In genomic region chr4:102761902-102762301, GRCh38 we compare ENCODE assay signal across 11 cellular contexts. TPM values are rescaled to one million over a fixed set of nuclear protein-coding genes. Genes with fewer than 3 reads are reported as not detected.
DNase-seq lines count a peak whose midpoint lies in the region; ATAC-seq, FAIRE-seq and TF ChIP-seq lines count a peak whose summit lies in the region.
"Had no signal": no experiment of that assay in that cellular context is flagged by ENCODE, and none has a peak within 500 bp of the region (broad histone marks: within the 10 kb centered on the region; RNA-seq: fewer than 3 reads in every experiment).

No MANE protein-coding gene starts in this region.

- peaks cover 29% of the 10 kb centered on the region for H3K79me2 ChIP-seq in GM23248 (ENCODE audit: insufficient read depth)
- peaks cover 38% of the 10 kb centered on the region for H3K79me2 ChIP-seq in GM12878 (ENCODE audit: control insufficient read depth, insufficient read depth, low read length)

- H3K9me3 ChIP-seq in A549 (no peaks in the 10 kb centered on the region), GM23248 (ENCODE audit: low read depth) (no peaks in the 10 kb centered on the region), GM12878 (replicated peaks; ENCODE audit: control insufficient read depth, insufficient read depth, low read length) (no peaks in the 10 kb centered on the region)
- no peaks in the 10 kb centered on the region for H3K9me3 ChIP-seq in naive thymus-derived CD4-positive, alpha-beta T cell (ENCODE audit: control insufficient read depth in 2 of 3, low read length in 3 of 3)

- in situ Hi-C loops in GM23248 (cut with MboI) (no loop called here), GM12878 (cut with MboI) (no loop called here)

- ATAC-seq in A549 (no peak), GM12878 (no peak), HG02970 (IDR thresholded peaks at IDR 0.05; ENCODE audit: low FRiP score, unreplicated experiment) (no peak), left colon (no peak)
- no peak for ATAC-seq in naive thymus-derived CD4-positive, alpha-beta T cell

- BruUV-seq in GM12878 (replicated peaks; lab: Mats Ljungman, UMichigan): no TSS peak

- DNase-seq in A549 (ENCODE audit: low read depth in 1 of 2, low spot score in 1 of 2): no peak
- no peak for DNase-seq in GM23248
- DNase-seq in GM12878 (ENCODE audit: low read depth, low spot score): no peak
- no peak for DNase-seq in naive thymus-derived CD4-positive, alpha-beta T cell
- DNase-seq in COR-L47 (lab: John Stamatoyannopoulos, UW): no peak
- DNase-seq in NCI-H345 treated with DMSO at 0.1 percent for 48 hours (lab: John Stamatoyannopoulos, UW; ENCODE audit: unreplicated experiment): no peak
- DNase-seq in left colon: no peak
- DNase-seq: effector memory CD4-positive, alpha-beta T cell; NCI-H1092; SIG-M5 had no signal

- CTCF ChIA-PET in A549 (lab: Yijun Ruan, JAX) (interaction anchor here (1.1 kb wide), 1 partner anchor 11 kb away, joined by 3 read pairs; no protein-coding TSS in a partner anchor), GM12878 (lab: Yijun Ruan, JAX) (interaction anchor here (1.2 to 1.4 kb wide), 2 partner anchors 19 to 328 kb away, joined by 3 read pairs; no protein-coding TSS in a partner anchor)
- CTCF ChIA-PET in naive thymus-derived CD4-positive, alpha-beta T cell (lab: Charles Lee): interaction anchor here (0.7 to 2.0 kb wide), 2 partner anchors 55 to 64 kb away, joined by 4 to 5 read pairs; no protein-coding TSS in a partner anchor

- 85% methylated on average over 14 of the region's 14 CpGs for WGBS in A549 (ENCODE audit: missing lambda C conversion rate)
- WGBS in GM23248 (ENCODE audit: low coverage in 1 of 2, low lambda C conversion rate in 2 of 2, missing lambda C conversion rate in 2 of 2), 2 experiments: 77 to 80% methylated on average over 14 of the region's 14 CpGs
- WGBS in GM12878 (ENCODE audit: insufficient coverage, insufficient replicate concordance, low lambda C conversion rate, missing lambda C conversion rate): 88% methylated on average over 14 of the region's 14 CpGs

- peak overlapping the region in 6 of 9 donors; percentile 56 to 92 (median 78) for H3K27ac Mint-ChIP-seq in naive thymus-derived CD4-positive, alpha-beta T cell

- peaks cover 0 to 1% (median 0%) of the 10 kb centered on the region in 11 donors for H3K9me3 Mint-ChIP-seq in naive thymus-derived CD4-positive, alpha-beta T cell

- TF ChIP-seq POLR2A in A549 (IDR thresholded peaks at IDR 0.05; ENCODE audit: low read length) (no peak), GM12878 (IDR thresholded peaks at IDR 0.05; ENCODE audit: low read depth, low read length) (no peak)

- no peak overlapping the region for H3K9ac ChIP-seq in GM23248
- no peak overlapping the region for H3K9ac ChIP-seq in GM12878 (ENCODE audit: control insufficient read depth, insufficient read depth, low read length)

- H3K4me3 Mint-ChIP-seq in naive thymus-derived CD4-positive, alpha-beta T cell: peak overlapping the region; percentile 5 to 99 (median 94)

- SMC1A ChIA-PET in GM12878 (lab: Charles Lee; ENCODE audit: uncharacterized antibody, unreplicated experiment): interaction anchor here (1.0 to 2.0 kb wide), 5 partner anchors 44 to 80 kb away, joined by 3 to 7 read pairs (median 5); no protein-coding TSS in a partner anchor

- H4K20me1 ChIP-seq in GM23248 (ENCODE audit: insufficient read depth) (no peaks in the 10 kb centered on the region), GM12878 (ENCODE audit: control insufficient read depth, insufficient read depth) (no peaks in the 10 kb centered on the region)

- H3K36me3 ChIP-seq in GM23248 (ENCODE audit: low read depth) (no peaks in the 10 kb centered on the region), GM12878 (ENCODE audit: control insufficient read depth in 2 of 2, insufficient read depth in 2 of 2, low read length in 1 of 2) (no peaks in the 10 kb centered on the region)
- H3K36me3 ChIP-seq in naive thymus-derived CD4-positive, alpha-beta T cell (ENCODE audit: control insufficient read depth in 2 of 3, insufficient read depth in 3 of 3, low read length in 3 of 3): no peaks in the 10 kb centered on the region

- peak overlapping the region; percentile 94; the same call in 2 of the 3 replicates for H3K4me2 ChIP-seq in A549
- H3K4me2 ChIP-seq in GM23248 (ENCODE audit: unreplicated experiment): peak overlapping the region; percentile 98
- H3K4me2 ChIP-seq in GM12878 (ENCODE audit: control insufficient read depth, insufficient read depth): peak overlapping the region; percentile 75

- intact Hi-C loops in GM12878 (cut with micrococcal nuclease; ENCODE audit: unreplicated experiment) (loop anchor here (5.0 kb wide), 1 partner anchor 105 kb away; the partner anchor contains the start of gene CISD2), left colon (cut with DNase I, micrococcal nuclease) (loop anchor here in 1 of 2 donors (10.0 kb wide), 1 partner anchor 53 kb away; no protein-coding TSS in a partner anchor)
- intact Hi-C loops in naive thymus-derived CD4-positive, alpha-beta T cell (cut with micrococcal nuclease): loop anchor here (1.0 to 10.0 kb wide), 13 partner anchors 19 to 1865 kb away; partner anchors contain the start of genes SLC39A8 (in 2 of the 2), SLC9B2 (in 2 of the 2), CENPE (in 1 of the 2) and NFKB1 (in 1 of the 2)

- RAD21 ChIA-PET in GM12878 (lab: Charles Lee; ENCODE audit: unreplicated experiment): interaction anchor here (1.1 to 2.1 kb wide), 9 partner anchors 44 to 247 kb away, joined by 3 to 27 read pairs (median 4); partner anchors contain the start of gene UBE2D3

- H3K27ac ChIP-seq in A549 (no peak overlapping the region), GM23248 (no peak overlapping the region), GM12878 (ENCODE audit: control insufficient read depth, insufficient read depth) (no peak overlapping the region)
- H3K27ac ChIP-seq in naive thymus-derived CD4-positive, alpha-beta T cell (ENCODE audit: low read depth, low read length): no peak overlapping the region

- H3K4me1 ChIP-seq in A549: peaks cover 14% of the 10 kb centered on the region; the same call in 2 of the 3 replicates
- H3K4me1 ChIP-seq in GM23248 (ENCODE audit: insufficient read depth): no peaks in the 10 kb centered on the region
- H3K4me1 ChIP-seq in GM12878 (ENCODE audit: control insufficient read depth, insufficient read depth, low read length): no peaks in the 10 kb centered on the region; the same call in 1 of the 2 replicates
- peaks cover 4 to 16% of the 10 kb centered on the region in 2 donors for H3K4me1 ChIP-seq in naive thymus-derived CD4-positive, alpha-beta T cell (ENCODE audit: control insufficient read depth in 2 of 2, insufficient read depth in 2 of 2, low read length in 2 of 2)

- no peaks in the 10 kb centered on the region for H3K9me2 ChIP-seq in GM23248 (ENCODE audit: insufficient read depth)

- H3K4me3 ChIP-seq in A549 (no peak overlapping the region), GM23248 (peak overlapping the region; percentile 80; the same call in 1 of the 2 replicates), GM12878 (peak overlapping the region; percentile 98; the same call in 1 of the 2 replicates)
- H3K4me3 ChIP-seq in naive thymus-derived CD4-positive, alpha-beta T cell (ENCODE audit: low read length): peak overlapping the region; percentile 62

- peaks cover 33 to 46% (median 40%) of the 10 kb centered on the region in 7 donors for H3K4me1 Mint-ChIP-seq in naive thymus-derived CD4-positive, alpha-beta T cell

- TF ChIP-seq CTCF in A549 (IDR thresholded peaks at IDR 0.05): no peak
- no peak for TF ChIP-seq CTCF in GM12878 (IDR thresholded peaks at IDR 0.05 in 2 of 3, conservative IDR thresholded peaks at IDR 0.05 in 1 of 3; ENCODE audit: control insufficient read depth in 2 of 3, extremely low read depth in 1 of 3, insufficient read depth in 1 of 3, low read depth in 3 of 3, low read length in 3 of 3)

- H3F3A ChIP-seq in GM23248 (ENCODE audit: insufficient read depth): no peaks in the 10 kb centered on the region

- H3K27me3 Mint-ChIP-seq in naive thymus-derived CD4-positive, alpha-beta T cell: peaks cover 0 to 13% (median 0%) of the 10 kb centered on the region in 5 donors

- H3K27me3 ChIP-seq in GM23248 (replicated peaks; ENCODE audit: insufficient read depth) (no peaks in the 10 kb centered on the region), GM12878 (replicated peaks in 1 of 2; ENCODE audit: control insufficient read depth in 2 of 2, insufficient read depth in 2 of 2, low read length in 1 of 2) (no peaks in the 10 kb centered on the region)
- H3K27me3 ChIP-seq in naive thymus-derived CD4-positive, alpha-beta T cell (ENCODE audit: control insufficient read depth in 2 of 2, insufficient read depth in 2 of 2, low read length in 2 of 2): no peaks in the 10 kb centered on the region

- POLR2A ChIA-PET in A549 (lab: Yijun Ruan, JAX) (interaction anchor here (1.2 kb wide), 1 partner anchor 54 kb away, joined by 3 read pairs; no protein-coding TSS in a partner anchor), GM12878 (lab: Charles Lee) (interaction anchor here (0.6 to 2.2 kb wide), 7 partner anchors 9 to 245 kb away, joined by 3 to 11 read pairs (median 4); partner anchors contain the start of gene UBE2D3)
- POLR2A ChIA-PET in naive thymus-derived CD4-positive, alpha-beta T cell (lab: Charles Lee): interaction anchor here (0.6 to 2.8 kb wide), 12 partner anchors 9 to 417 kb away, joined by 3 to 45 read pairs (median 3); partner anchors contain the start of genes CISD2, NFKB1 and UBE2D3

- H2AFZ ChIP-seq in GM23248 (peak overlapping the region; percentile 100), GM12878 (ENCODE audit: control insufficient read depth, low read depth, low read length) (no peak overlapping the region; the same call in none of the 2 replicates)

- FAIRE-seq in A549 (lab: Jason Lieb, UNC) (no peak), GM12878 (lab: Jason Lieb, UNC) (no peak)

- peaks cover 0 to 5% (median 3%) of the 10 kb centered on the region in 5 donors for H3K36me3 Mint-ChIP-seq in naive thymus-derived CD4-positive, alpha-beta T cell

- TF ChIP-seq EP300 in A549 (IDR thresholded peaks at IDR 0.05) (no peak), GM12878 (IDR thresholded peaks at IDR 0.05; ENCODE audit: borderline replicate concordance in 1 of 2, control insufficient read depth in 1 of 2, low read depth in 2 of 2, low read length in 2 of 2) (no peak)

- no peak for TF ChIP-seq RAD21 in A549 (conservative IDR thresholded peaks at IDR 0.05 in 1 of 2, IDR thresholded peaks at IDR 0.05 in 1 of 2)
- TF ChIP-seq RAD21 in GM12878 (IDR thresholded peaks at IDR 0.05; ENCODE audit: insufficient read depth, low read depth, low read length): no peak

RNA-seq across cellular contexts. Expression of gene MANBA, which starts 1.1 kb away (rescaled TPM):
- polyA plus RNA-seq in A549 (2011; rRNA removed) (10.4 and 12.4 TPM in 2 replicates), A549 (2017; fragmentation: RNase III; extraction: RNeasy Plus Mini Kit Qiagen cat#74134 plus additional on column Dnase treatment) (8.3 to 9.8 TPM (median 9.3 TPM) in 3 replicates), GM23248 (2016; fragmentation: Nextera tagmentation; extraction: Ambion mirVana) (16.2 and 16.6 TPM in 2 replicates), GM12878 (2011; rRNA removed) (14.7 and 15.6 TPM in 2 replicates), GM12878 (2014; fragmentation: Illumina TruSeq; extraction: Trizol) (12.1 and 16.9 TPM in 2 replicates), GM12878 (2014; fragmentation: Nextera tagmentation; extraction: Ambion mirVana) (1 to 10 TPM; 3.8 to 6.9 TPM), GM12878 (2014; rRNA removed) (8.5 and 10.4 TPM in 2 replicates), GM12878 (2016; fragmentation: Nextera tagmentation; extraction: Ambion mirVana) (10 to 100 TPM; 11.9 to 13.0 TPM)
- 10.6 and 11.4 TPM in 2 replicates for polyA plus RNA-seq in A549 (2012; cell fraction: cytosol; rRNA removed)
- 9.5 and 13.6 TPM in 2 replicates for polyA plus RNA-seq in A549 (2012; cell fraction: nucleus; rRNA removed)
- polyA minus RNA-seq in A549 (2011; rRNA and poly(A)+ RNA removed): 14.5 and 16.1 TPM in 2 replicates
- total RNA-seq in GM23248 (2014; rRNA removed; shearing (Covaris generic)): 20.5 and 23.4 TPM in 2 replicates
- total RNA-seq in GM12878 (2013; cell fraction: nucleolus; rRNA removed): 207 and 208 TPM in 2 replicates
- total RNA-seq in GM12878 (2014; rRNA removed) (18.6 and 24.3 TPM in 2 replicates), GM12878 (2014; rRNA removed; fragmentation: Illumina TruSeq; extraction: Trizol) (18.2 and 19.0 TPM in 2 replicates), GM12878 (2021) (13.6 and 13.8 TPM in 2 replicates), left colon (10 to 100 TPM; 15.8 to 21.1 TPM)
- polyA plus RNA-seq in GM12878 (2011; ENCODE audit: low read depth): 14.7 TPM
- 10.8 and 15.1 TPM in 2 replicates for polyA plus RNA-seq in GM12878 (2011; cell fraction: cytosol; rRNA removed)
- 42.7 and 51.3 TPM in 2 replicates for polyA plus RNA-seq in GM12878 (2011; cell fraction: nucleus; rRNA removed)
- polyA plus RNA-seq in GM12878 (2012): 15.4 and 23.2 TPM in 2 replicates
- 31.3 and 34.3 TPM in 2 replicates for polyA minus RNA-seq in GM12878 (2011; rRNA and poly(A)+ RNA removed)
- polyA minus RNA-seq in GM12878 (2011; cell fraction: cytosol; rRNA and poly(A)+ RNA removed): 8.3 and 12.8 TPM in 2 replicates
- 53.3 and 78.7 TPM in 2 replicates for polyA minus RNA-seq in GM12878 (2011; cell fraction: nucleus; rRNA and poly(A)+ RNA removed)
- total RNA-seq in naive thymus-derived CD4-positive, alpha-beta T cell: 10 to 100 TPM; 15.7 to 56.4 (median 29.7) TPM
- polyA plus RNA-seq in naive thymus-derived CD4-positive, alpha-beta T cell: 10 to 100 TPM; 16.4 to 26.0 TPM
